ENCODE assay signal across 3 cellular contexts in the genomic region with DNA sequence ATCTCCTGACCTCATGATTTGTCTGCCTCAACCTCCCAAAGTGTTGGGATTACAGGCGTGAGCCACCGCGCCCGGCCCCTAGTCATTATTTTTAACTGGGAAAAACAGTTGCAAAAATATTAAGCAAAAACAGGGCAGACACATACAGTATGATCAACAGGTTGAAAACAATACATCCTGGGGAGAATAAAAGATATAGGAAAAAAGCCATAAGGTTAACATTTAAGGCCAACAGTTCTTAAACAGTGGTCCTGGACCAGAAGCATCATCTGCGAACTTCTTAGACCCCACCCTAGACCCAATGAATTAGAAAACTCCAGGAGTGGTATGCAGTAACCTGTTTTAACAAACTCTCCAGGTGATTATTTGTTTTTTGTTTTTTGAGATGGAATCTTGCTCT.
TF ChIP-seq lines count a peak whose summit lies in the region.

No MANE protein-coding gene starts in this region.

TF ChIP-seq in HEK293, 187 proteins besides CTCF, POLR2A, EP300 and RAD21:
- TF ChIP-seq SCRT2 (tag by site-specific recombination; IDR thresholded peaks at IDR 0.05): peak; percentile 82
- TF ChIP-seq ZNF394 (tag by site-specific recombination; IDR thresholded peaks at IDR 0.05; ENCODE audit: borderline replicate concordance): no peak

TF ChIP-seq in HepG2, 621 proteins besides CTCF, POLR2A, EP300 and RAD21:
- TF ChIP-seq RAD51 (IDR thresholded peaks at IDR 0.05; ENCODE audit: borderline replicate concordance): no peak
- no peak for TF ChIP-seq SATB2 (CRISPR knock-in tag; IDR thresholded peaks at IDR 0.05)
- no peak for TF ChIP-seq ISL2 (CRISPR knock-in tag; IDR thresholded peaks at IDR 0.05)
- no peak for TF ChIP-seq ATAD3A (CRISPR knock-in tag; IDR thresholded peaks at IDR 0.05)
- no peak for TF ChIP-seq NCOR1 (IDR thresholded peaks at IDR 0.05; ENCODE audit: borderline replicate concordance, low read length)
- TF ChIP-seq TBX3 (IDR thresholded peaks at IDR 0.05; ENCODE audit: borderline replicate concordance): no peak
- no peak for TF ChIP-seq ZNF639 (CRISPR knock-in tag; conservative IDR thresholded peaks at IDR 0.05)
- TF ChIP-seq, protein P1, sequence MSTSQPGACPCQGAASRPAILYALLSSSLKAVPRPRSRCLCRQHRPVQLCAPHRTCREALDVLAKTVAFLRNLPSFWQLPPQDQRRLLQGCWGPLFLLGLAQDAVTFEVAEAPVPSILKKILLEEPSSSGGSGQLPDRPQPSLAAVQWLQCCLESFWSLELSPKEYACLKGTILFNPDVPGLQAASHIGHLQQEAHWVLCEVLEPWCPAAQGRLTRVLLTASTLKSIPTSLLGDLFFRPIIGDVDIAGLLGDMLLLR (CRISPR knock-in tag; IDR thresholded peaks at IDR 0.05): no peak
- no peak for TF ChIP-seq MTF1 (CRISPR knock-in tag; IDR thresholded peaks at IDR 0.05)
- no peak for TF ChIP-seq ZNF749 (CRISPR knock-in tag; IDR thresholded peaks at IDR 0.05; ENCODE audit: borderline replicate concordance)
- no peak for TF ChIP-seq THAP9 (CRISPR knock-in tag; IDR thresholded peaks at IDR 0.05; ENCODE audit: borderline replicate concordance)
- TF ChIP-seq SNAPC5 (CRISPR knock-in tag; IDR thresholded peaks at IDR 0.05; ENCODE audit: borderline replicate concordance): no peak
- TF ChIP-seq SMAD9 (CRISPR knock-in tag; IDR thresholded peaks at IDR 0.05): no peak
- no peak for TF ChIP-seq ATF3 (CRISPR knock-in tag; IDR thresholded peaks at IDR 0.05)

TF ChIP-seq in GM12891, 5 proteins besides CTCF, POLR2A, EP300 and RAD21:
- TF ChIP-seq POLR2AphosphoS5 (IDR thresholded peaks at IDR 0.05; ENCODE audit: low read depth, low read length): no peak
